Comparison of ENCODE assay signal across 27 cellular contexts in genomic region chr19:13639342-13639929, GRCh38.
"Had no signal": no experiment of that assay in that cellular context is flagged by ENCODE, and none has a peak within 500 bp of the region (broad histone marks: within the 10 kb centered on the region; RNA-seq: fewer than 3 reads in every experiment).

No MANE protein-coding gene starts in this region.

- H3K4me3 Mint-ChIP-seq: activated CD8-positive, alpha-beta T cell treated with anti-CD3 and anti-CD28 coated beads for 36 hours; activated naive CD4-positive, alpha-beta T cell treated with anti-CD3 and anti-CD28 coated beads, Interleukin-2, amount 10 ng/mL, durations not matched to agents 7 days and 5 days; activated naive CD8-positive, alpha-beta T cell; activated T-cell treated with anti-CD3 and anti-CD28 coated beads, Interleukin-2, amount 50 U/mL, for 4 hours; activated T-helper 17 cell treated with anti-CD3 and anti-CD28 coated beads, Interleukin-2, amount 50 U/mL, for 72 hours; endodermal cell had no signal

- DNase-seq: activated CD4-positive, alpha-beta T cell treated with anti-CD3 and anti-CD28 coated beads for 48 hours; activated CD4-positive, alpha-beta T cell treated with anti-CD3 and anti-CD28 coated beads, Interleukin-2, amount 50 U/mL, for 1 hour; activated CD4-positive, alpha-beta T cell treated with anti-CD3 and anti-CD28 coated beads, Interleukin-2, amount 50 U/mL, for 48 hours; activated CD8-positive, alpha-beta memory T cell treated with anti-CD3 and anti-CD28 coated beads for 24 hours; activated CD8-positive, alpha-beta T cell treated with anti-CD3 and anti-CD28 coated beads for 36 hours; activated gamma-delta T cell; activated naive CD4-positive, alpha-beta T cell; activated naive CD4-positive, alpha-beta T cell treated with anti-CD3 and anti-CD28 coated beads, Interleukin-2, amount 10 ng/mL, durations not matched to agents 7 days and 5 days; activated T-cell treated with anti-CD3 and anti-CD28 coated beads, Interleukin-2, amount 50 U/mL, for 4 hours; amygdala; aorta; body of pancreas; central memory CD4-positive, alpha-beta T cell; cerebellar nuclear complex; colonic mucosa; effector memory CD4-positive, alpha-beta T cell; endodermal cell; erythroblast; foreskin melanocyte; heart right ventricle; T-helper 2 cell had no signal

- H3K36me3 Mint-ChIP-seq: activated naive CD4-positive, alpha-beta T cell treated with anti-CD3 and anti-CD28 coated beads, Interleukin-2, amount 10 ng/mL, durations not matched to agents 7 days and 5 days had no signal

- H3K27me3 ChIP-seq: body of pancreas, cardiac muscle cell, colonic mucosa, hepatocyte had no signal

- H3K4me1 ChIP-seq: body of pancreas, colonic mucosa, esophagus muscularis mucosa, gastroesophageal sphincter, heart right ventricle had no signal

- H3K9me3 ChIP-seq: body of pancreas, colonic mucosa had no signal

- H3K4me3 ChIP-seq: body of pancreas, cardiac muscle cell, colonic mucosa, esophagus muscularis mucosa, gastroesophageal sphincter, heart right ventricle, hepatocyte had no signal

- ATAC-seq: activated CD8-positive, alpha-beta T cell treated with anti-CD3 and anti-CD28 coated beads for 36 hours; activated T-cell treated with anti-CD3 and anti-CD28 coated beads, Interleukin-2, amount 50 U/mL, for 4 hours; activated T-helper 17 cell treated with anti-CD3 and anti-CD28 coated beads, Interleukin-2, amount 50 U/mL, for 72 hours; body of pancreas; gastroesophageal sphincter; heart right ventricle had no signal

- H3K4me1 Mint-ChIP-seq: activated naive CD4-positive, alpha-beta T cell treated with anti-CD3 and anti-CD28 coated beads, Interleukin-2, amount 10 ng/mL, durations not matched to agents 7 days and 5 days; activated T-helper 17 cell treated with anti-CD3 and anti-CD28 coated beads, Interleukin-2, amount 50 U/mL, for 72 hours had no signal

- H3K36me3 ChIP-seq: cardiac muscle cell, colonic mucosa, esophagus muscularis mucosa, gastroesophageal sphincter, heart right ventricle had no signal

- H3K27ac ChIP-seq: body of pancreas, cardiac muscle cell, colonic mucosa, esophagus muscularis mucosa, gastroesophageal sphincter, heart right ventricle, hepatocyte had no signal

- H3K27ac Mint-ChIP-seq: activated CD8-positive, alpha-beta T cell treated with anti-CD3 and anti-CD28 coated beads for 36 hours; activated naive CD4-positive, alpha-beta T cell treated with anti-CD3 and anti-CD28 coated beads, Interleukin-2, amount 10 ng/mL, durations not matched to agents 7 days and 5 days; activated naive CD8-positive, alpha-beta T cell; activated T-helper 17 cell treated with anti-CD3 and anti-CD28 coated beads, Interleukin-2, amount 50 U/mL, for 72 hours; endodermal cell had no signal

- H3K9me3 Mint-ChIP-seq: activated CD8-positive, alpha-beta T cell treated with anti-CD3 and anti-CD28 coated beads for 36 hours; activated naive CD4-positive, alpha-beta T cell treated with anti-CD3 and anti-CD28 coated beads, Interleukin-2, amount 10 ng/mL, durations not matched to agents 7 days and 5 days; activated T-cell treated with anti-CD3 and anti-CD28 coated beads, Interleukin-2, amount 50 U/mL, for 4 hours; activated T-helper 17 cell treated with anti-CD3 and anti-CD28 coated beads, Interleukin-2, amount 50 U/mL, for 72 hours had no signal
